In genomic region chr9:93456504-93456903, GRCh38 we compare ENCODE assay signal across 11 cellular contexts. TPM values are rescaled to one million over a fixed set of nuclear protein-coding genes. Genes with fewer than 3 reads are reported as not detected.
DNase-seq lines count a peak whose midpoint lies in the region; ATAC-seq and TF ChIP-seq lines count a peak whose summit lies in the region.
"Had no signal": no experiment of that assay in that cellular context is flagged by ENCODE, and none has a peak within 500 bp of the region (broad histone marks: within the 10 kb centered on the region; RNA-seq: fewer than 3 reads in every experiment).

No MANE protein-coding gene starts in this region.

- BruUV-seq in A673 (replicated peaks; lab: Mats Ljungman, UMichigan): no TSS peak

- intact Hi-C loops in A673 (cut with micrococcal nuclease; ENCODE audit: unreplicated experiment): no loop called here

- ATAC-seq in activated naive CD8-positive, alpha-beta T cell treated with anti-CD3 and anti-CD28 coated beads, Interleukin-2, amount 50 U/mL, for 24 hours: no peak
- ATAC-seq in stimulated activated effector memory CD8-positive, alpha-beta T cell treated with anti-CD3 and anti-CD28 coated beads, Interleukin-12 subunit alpha, Interleukin-12 subunit beta, amount 100 ng/mL, for 72 hours: peak; percentile 12
- ATAC-seq in HG03565 (IDR thresholded peaks at IDR 0.05; ENCODE audit: unreplicated experiment): no peak
- no peak for ATAC-seq in HG03045 (IDR thresholded peaks at IDR 0.05; ENCODE audit: unreplicated experiment)
- ATAC-seq: esophagus mucosa had no signal

- TF ChIP-seq CTCF in A673 (conservative IDR thresholded peaks at IDR 0.05; ENCODE audit: low read depth, low read length): no peak

- peaks cover 64% of the 10 kb centered on the region for H3K4me1 Mint-ChIP-seq in activated T-cell treated with anti-CD3 and anti-CD28 coated beads, Interleukin-2, amount 50 U/mL, for 24 hours (ENCODE audit: low read depth)
- H3K4me1 Mint-ChIP-seq in activated naive CD8-positive, alpha-beta T cell treated with anti-CD3 and anti-CD28 coated beads, Interleukin-2, amount 50 U/mL, for 24 hours: peaks cover 72% of the 10 kb centered on the region
- H3K4me1 Mint-ChIP-seq in stimulated activated effector memory CD8-positive, alpha-beta T cell treated with anti-CD3 and anti-CD28 coated beads, Interleukin-12 subunit alpha, Interleukin-12 subunit beta, amount 100 ng/mL, for 72 hours: peaks cover 67% of the 10 kb centered on the region

- H3K4me1 ChIP-seq in A673 (ENCODE audit: insufficient read depth, low read length, poor library complexity, severe bottlenecking): peaks cover 19% of the 10 kb centered on the region

- no peak overlapping the region for H3K27ac ChIP-seq in A673 (ENCODE audit: low read depth, low read length, poor library complexity, severe bottlenecking)

- CTCF ChIA-PET in A673 (lab: Charles Lee): no interaction called here

- POLR2A ChIA-PET in A673 (lab: Charles Lee; ENCODE audit: low non-redundant PET): no interaction called here

- H3K9me3 ChIP-seq in A673 (ENCODE audit: low read depth, low read length, poor library complexity, severe bottlenecking): no peaks in the 10 kb centered on the region

- no peaks in the 10 kb centered on the region for H3K9me3 Mint-ChIP-seq in activated T-cell treated with anti-CD3 and anti-CD28 coated beads, Interleukin-2, amount 50 U/mL, for 24 hours
- H3K9me3 Mint-ChIP-seq in activated naive CD8-positive, alpha-beta T cell treated with anti-CD3 and anti-CD28 coated beads, Interleukin-2, amount 50 U/mL, for 24 hours: no peaks in the 10 kb centered on the region
- no peaks in the 10 kb centered on the region for H3K9me3 Mint-ChIP-seq in stimulated activated effector memory CD8-positive, alpha-beta T cell treated with anti-CD3 and anti-CD28 coated beads, Interleukin-12 subunit alpha, Interleukin-12 subunit beta, amount 100 ng/mL, for 72 hours

- H3K4me3 Mint-ChIP-seq in activated T-cell treated with anti-CD3 and anti-CD28 coated beads, Interleukin-2, amount 50 U/mL, for 24 hours: peak overlapping the region; percentile 7
- peak overlapping the region; percentile 15 for H3K4me3 Mint-ChIP-seq in activated naive CD8-positive, alpha-beta T cell treated with anti-CD3 and anti-CD28 coated beads, Interleukin-2, amount 50 U/mL, for 24 hours
- peak overlapping the region; percentile 32 for H3K4me3 Mint-ChIP-seq in stimulated activated effector memory CD8-positive, alpha-beta T cell treated with anti-CD3 and anti-CD28 coated beads, Interleukin-12 subunit alpha, Interleukin-12 subunit beta, amount 100 ng/mL, for 72 hours

- H3K27me3 ChIP-seq in A673 (replicated peaks; ENCODE audit: insufficient read depth, low read depth, low read length, poor library complexity): no peaks in the 10 kb centered on the region

- peaks cover 5% of the 10 kb centered on the region for H3K36me3 ChIP-seq in A673 (ENCODE audit: insufficient read depth, low read length, poor library complexity, severe bottlenecking)

- H3K27me3 Mint-ChIP-seq in activated T-cell treated with anti-CD3 and anti-CD28 coated beads, Interleukin-2, amount 50 U/mL, for 24 hours: no peaks in the 10 kb centered on the region
- no peaks in the 10 kb centered on the region for H3K27me3 Mint-ChIP-seq in activated naive CD8-positive, alpha-beta T cell treated with anti-CD3 and anti-CD28 coated beads, Interleukin-2, amount 50 U/mL, for 24 hours

- no peak overlapping the region for H3K4me3 ChIP-seq in A673 (ENCODE audit: low read depth, low read length, poor library complexity, severe bottlenecking)

- DNase-seq in activated T-cell treated with anti-CD3 and anti-CD28 coated beads, Interleukin-2, amount 50 U/mL, for 24 hours: no peak
- DNase-seq in activated T-cell treated with anti-CD3 and anti-CD28 coated beads, Interleukin-2, amount 50 U/mL, for 48 hours: no peak
- DNase-seq in NOMO-1 treated with DMSO at 0.1 percent for 48 hours (lab: John Stamatoyannopoulos, UW; ENCODE audit: unreplicated experiment) (peak; percentile 93), A673 (ENCODE audit: low spot score) (no peak)
- DNase-seq in activated naive CD8-positive, alpha-beta T cell treated with anti-CD3 and anti-CD28 coated beads, Interleukin-2, amount 50 U/mL, for 24 hours: no peak
- DNase-seq in stimulated activated effector memory CD8-positive, alpha-beta T cell treated with anti-CD3 and anti-CD28 coated beads, Interleukin-12 subunit alpha, Interleukin-12 subunit beta, amount 100 ng/mL, for 72 hours (ENCODE audit: low spot score in 2 of 2): no peak
- DNase-seq: KG1, NCI-H2171 had no signal

- H3K36me3 Mint-ChIP-seq in activated T-cell treated with anti-CD3 and anti-CD28 coated beads, Interleukin-2, amount 50 U/mL, for 24 hours (ENCODE audit: low read depth): peaks cover 81% of the 10 kb centered on the region
- H3K36me3 Mint-ChIP-seq in activated naive CD8-positive, alpha-beta T cell treated with anti-CD3 and anti-CD28 coated beads, Interleukin-2, amount 50 U/mL, for 24 hours (ENCODE audit: low read depth): peaks cover 44% of the 10 kb centered on the region
- H3K36me3 Mint-ChIP-seq in stimulated activated effector memory CD8-positive, alpha-beta T cell treated with anti-CD3 and anti-CD28 coated beads, Interleukin-12 subunit alpha, Interleukin-12 subunit beta, amount 100 ng/mL, for 72 hours: peaks cover 44% of the 10 kb centered on the region

- H3K27ac Mint-ChIP-seq in activated T-cell treated with anti-CD3 and anti-CD28 coated beads, Interleukin-2, amount 50 U/mL, for 24 hours: peak overlapping the region; percentile 86
- peak overlapping the region; percentile 11 for H3K27ac Mint-ChIP-seq in activated naive CD8-positive, alpha-beta T cell treated with anti-CD3 and anti-CD28 coated beads, Interleukin-2, amount 50 U/mL, for 24 hours
- peak overlapping the region; percentile 75 for H3K27ac Mint-ChIP-seq in stimulated activated effector memory CD8-positive, alpha-beta T cell treated with anti-CD3 and anti-CD28 coated beads, Interleukin-12 subunit alpha, Interleukin-12 subunit beta, amount 100 ng/mL, for 72 hours

RNA-seq across cellular contexts. Expression of gene FAM120AOS, which starts 3.1 kb away (rescaled TPM):
- 34.5 and 35.8 TPM in 2 replicates for total RNA-seq in A673 (2021)

RNA-seq across cellular contexts. Expression of gene FAM120A, which starts 5.0 kb away (rescaled TPM):
- 76.4 and 91.0 TPM in 2 replicates for total RNA-seq in A673 (2021)

Comparison
In these comparisons a context has a peak if more than half of its experiments do, and no peak if none do; other contexts are left out.
1. H3K27ac Mint-ChIP-seq: peak in every context shown above with its lines; median percentile 86 in activated T-cell treated with anti-CD3 and anti-CD28 coated beads, Interleukin-2, amount 50 U/mL, for 24 hours; 75 in stimulated activated effector memory CD8-positive, alpha-beta T cell treated with anti-CD3 and anti-CD28 coated beads, Interleukin-12 subunit alpha, Interleukin-12 subunit beta, amount 100 ng/mL, for 72 hours; 11 in activated naive CD8-positive, alpha-beta T cell treated with anti-CD3 and anti-CD28 coated beads, Interleukin-2, amount 50 U/mL, for 24 hours.